ENCODE assay signal across 34 cellular contexts in genomic region chr7:70053970-70054369, GRCh38.
"Had no signal": no experiment of that assay in that cellular context is flagged by ENCODE, and none has a peak within 500 bp of the region (broad histone marks: within the 10 kb centered on the region; RNA-seq: fewer than 3 reads in every experiment).

No MANE protein-coding gene starts in this region.

- H3K36me3 ChIP-seq: MG63 had no signal

- H3K4me3 ChIP-seq: MG63 had no signal

- DNase-seq: Karpas-422, Kasumi-1, MM.1S, MV-4-11, NCI-H1048, NCI-H1092, NCI-H1092 treated with DMSO at 0.1 percent for 48 hours, NCI-H1105, NCI-H1105 treated with DMSO at 0.1 percent for 48 hours, NCI-H1417, NCI-H1417 treated with DMSO at 0.1 percent for 48 hours, NCI-H1436, NCI-H1436 treated with DMSO at 0.1 percent for 48 hours, NCI-H146, NCI-H1694, NCI-H1694 treated with DMSO at 0.1 percent for 48 hours, NCI-H187, NCI-H187 treated with DMSO at 0.1 percent for 48 hours, NCI-H1930, NCI-H2029, NCI-H2029 treated with DMSO at 0.1 percent for 48 hours, NCI-H2081, NCI-H2081 treated with DMSO at 0.1 percent for 48 hours, NCI-H2107, NCI-H2171, NCI-H2171 treated with DMSO at 0.1 percent for 48 hours, NCI-H2227 treated with DMSO at 0.1 percent for 48 hours, NCI-H345, NCI-H446, NCI-H446 treated with DMSO at 0.1 percent for 48 hours, NCI-H510A, NCI-H510A treated with DMSO at 0.1 percent for 48 hours, NCI-H524 had no signal

- H3K9me3 ChIP-seq: MG63 had no signal

- H3K27me3 ChIP-seq: MG63 had no signal
